ENCODE assay signal across 16 cellular contexts in the genomic region with DNA sequence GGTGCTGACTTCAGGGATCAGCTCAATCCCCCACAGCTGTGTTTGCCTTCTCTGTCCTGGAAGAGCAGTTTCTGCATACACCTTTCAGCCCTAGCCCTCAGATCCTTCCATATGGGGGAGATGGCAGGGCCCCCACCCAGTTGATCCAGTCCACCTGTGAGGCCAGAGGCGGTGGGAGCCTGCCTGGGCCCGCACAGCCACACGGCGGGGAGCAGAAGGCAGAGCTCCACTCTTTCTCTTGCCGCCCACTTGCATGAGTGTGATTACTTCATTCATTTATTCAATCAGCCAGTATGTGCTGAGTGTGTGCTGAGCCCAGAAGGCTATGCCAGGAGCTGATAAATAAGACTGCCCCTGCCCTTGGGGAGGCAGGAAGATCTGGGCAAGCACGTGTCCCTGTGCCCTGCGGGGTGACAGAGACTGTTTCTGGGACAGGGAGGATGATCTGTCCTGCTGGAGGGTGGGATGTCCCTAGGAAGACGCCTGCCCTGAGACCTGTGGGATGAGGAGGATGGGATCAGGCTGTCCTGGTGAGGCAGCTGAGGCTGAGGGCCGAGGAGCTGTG.
A peak's percentile ranks its signal among the peaks of the same experiment; 100 is the strongest.
DNase-seq lines count a peak whose midpoint lies in the region; ATAC-seq, FAIRE-seq and TF ChIP-seq lines count a peak whose summit lies in the region.
"Had no signal": no experiment of that assay in that cellular context is flagged by ENCODE, and none has a peak within 500 bp of the region (broad histone marks: within the 10 kb centered on the region; RNA-seq: fewer than 3 reads in every experiment).

No MANE protein-coding gene starts in this region.

- H3K9ac ChIP-seq in SK-N-SH: no peak overlapping the region

- intact Hi-C loops in natural killer cell (cut with micrococcal nuclease): no loop called here

- H3K9me3 ChIP-seq in SK-N-SH: no peaks in the 10 kb centered on the region
- H3K9me3 ChIP-seq in small intestine (ENCODE audit: control insufficient read depth, low read depth): no peaks in the 10 kb centered on the region
- H3K9me3 ChIP-seq: HAP-1, SJCRH30 had no signal

- H3K9me3 Mint-ChIP-seq in natural killer cell treated with Interleukin-12 subunit alpha and Interleukin-12 subunit beta and Interleukin-15 and Interleukin-18, amount 100 ng/mL, for 72 hours: no peaks in the 10 kb centered on the region
- H3K9me3 Mint-ChIP-seq in natural killer cell (no peaks in the 10 kb centered on the region), chondrocyte (ENCODE audit: low read depth) (no peaks in the 10 kb centered on the region)
- H3K9me3 Mint-ChIP-seq: CD4-positive, CD25-positive, alpha-beta regulatory T cell had no signal

- FAIRE-seq in small intestine (lab: Jason Lieb, UNC): no peak
- FAIRE-seq: K562 had no signal

- POLR2A ChIA-PET in SK-N-SH (lab: Yijun Ruan, JAX): no interaction called here

- H3F3A ChIP-seq in SK-N-SH (replicated peaks; ENCODE audit: insufficient read depth): no peaks in the 10 kb centered on the region

- no peaks in the 10 kb centered on the region for H3K36me3 ChIP-seq in SK-N-SH (replicated peaks in 1 of 2; ENCODE audit: control insufficient read depth in 1 of 2, insufficient read depth in 2 of 2, low read length in 1 of 2)
- H3K36me3 ChIP-seq in small intestine (ENCODE audit: control insufficient read depth in 2 of 2, insufficient read depth in 2 of 2, low read length in 2 of 2): no peaks in the 10 kb centered on the region
- H3K36me3 ChIP-seq: HAP-1, SJCRH30 had no signal

- H3K4me3 Mint-ChIP-seq in natural killer cell treated with Interleukin-12 subunit alpha and Interleukin-12 subunit beta and Interleukin-15 and Interleukin-18, amount 100 ng/mL, for 72 hours: no peak overlapping the region
- H3K4me3 Mint-ChIP-seq in natural killer cell: no peak overlapping the region
- H3K4me3 Mint-ChIP-seq in chondrocyte (ENCODE audit: unreplicated experiment): no peak overlapping the region
- H3K4me3 Mint-ChIP-seq: B cell; CD4-positive, CD25-positive, alpha-beta regulatory T cell had no signal

- no peaks in the 10 kb centered on the region for H3K27me3 Mint-ChIP-seq in natural killer cell treated with Interleukin-12 subunit alpha and Interleukin-12 subunit beta and Interleukin-15 and Interleukin-18, amount 100 ng/mL, for 72 hours
- H3K27me3 Mint-ChIP-seq in natural killer cell (ENCODE audit: low read depth in 2 of 2) (no peaks in the 10 kb centered on the region), chondrocyte (ENCODE audit: low read depth) (peaks cover 14% of the 10 kb centered on the region)
- H3K27me3 Mint-ChIP-seq: B cell; CD4-positive, CD25-positive, alpha-beta regulatory T cell had no signal

- H3K27ac Mint-ChIP-seq in natural killer cell treated with Interleukin-12 subunit alpha and Interleukin-12 subunit beta and Interleukin-15 and Interleukin-18, amount 100 ng/mL, for 72 hours: no peak overlapping the region
- no peak overlapping the region for H3K27ac Mint-ChIP-seq in natural killer cell
- no peak overlapping the region for H3K27ac Mint-ChIP-seq in chondrocyte (ENCODE audit: unreplicated experiment)
- H3K27ac Mint-ChIP-seq: B cell; CD4-positive, CD25-positive, alpha-beta regulatory T cell had no signal

- H3K4me3 ChIP-seq in SK-N-SH (ENCODE audit: low read depth in 2 of 2, low read length in 1 of 2) (no peak overlapping the region), small intestine (ENCODE audit: low read depth in 1 of 2, low read length in 2 of 2) (no peak overlapping the region)
- H3K4me3 ChIP-seq: HAP-1, K562, SJCRH30 had no signal

- H4K20me1 ChIP-seq in SK-N-SH (ENCODE audit: insufficient read depth): no peaks in the 10 kb centered on the region

- H3K27ac ChIP-seq in SK-N-SH (ENCODE audit: low read depth in 2 of 2, low read length in 1 of 2) (no peak overlapping the region), small intestine (ENCODE audit: low read depth in 1 of 2, low read length in 1 of 2) (no peak overlapping the region)
- H3K27ac ChIP-seq: SJCRH30 had no signal

- no peak overlapping the region for H2AFZ ChIP-seq in SK-N-SH (ENCODE audit: low read depth)

- no peaks in the 10 kb centered on the region for H3K36me3 Mint-ChIP-seq in natural killer cell treated with Interleukin-12 subunit alpha and Interleukin-12 subunit beta and Interleukin-15 and Interleukin-18, amount 100 ng/mL, for 72 hours
- H3K36me3 Mint-ChIP-seq in natural killer cell (no peaks in the 10 kb centered on the region), chondrocyte (ENCODE audit: low read depth) (no peaks in the 10 kb centered on the region)
- H3K36me3 Mint-ChIP-seq: CD4-positive, CD25-positive, alpha-beta regulatory T cell had no signal

- no peak overlapping the region for H3K4me2 ChIP-seq in SK-N-SH

- H3K9me2 ChIP-seq in SK-N-SH: no peaks in the 10 kb centered on the region

- TF ChIP-seq EP300 in SK-N-SH (IDR thresholded peaks at IDR 0.05; ENCODE audit: borderline replicate concordance in 1 of 2, low read depth in 1 of 2, low read length in 1 of 2): no peak

- peak; percentile 25 for DNase-seq in natural killer cell treated with Interleukin-12 subunit alpha and Interleukin-12 subunit beta and Interleukin-15 and Interleukin-18, amount 100 ng/mL, for 72 hours (ENCODE audit: low spot score)
- DNase-seq in natural killer cell: no peak
- peak; percentile 49 for DNase-seq in chondrocyte (ENCODE audit: low spot score)
- peak; percentile 67 for DNase-seq in mesenteric fat pad (ENCODE audit: low spot score)
- no peak for DNase-seq in activated CD4-positive, CD25-positive, alpha-beta regulatory T cell (lab: John Stamatoyannopoulos, UW)
- no peak for DNase-seq in SK-N-SH
- no peak for DNase-seq in small intestine
- DNase-seq: ACHN; CD4-positive, CD25-positive, alpha-beta regulatory T cell; NCI-H187; NCI-H526 treated with DMSO at 0.1 percent for 48 hours; OCI-M1; SJCRH30 had no signal

- no peaks in the 10 kb centered on the region for H3K4me1 Mint-ChIP-seq in natural killer cell treated with Interleukin-12 subunit alpha and Interleukin-12 subunit beta and Interleukin-15 and Interleukin-18, amount 100 ng/mL, for 72 hours (ENCODE audit: low read depth in 2 of 2)
- H3K4me1 Mint-ChIP-seq in natural killer cell: no peaks in the 10 kb centered on the region
- peaks cover 21% of the 10 kb centered on the region for H3K4me1 Mint-ChIP-seq in chondrocyte (ENCODE audit: low read depth)
- H3K4me1 Mint-ChIP-seq: B cell; CD4-positive, CD25-positive, alpha-beta regulatory T cell had no signal

- H3K27me3 ChIP-seq in SK-N-SH (ENCODE audit: insufficient read depth) (no peaks in the 10 kb centered on the region), small intestine (ENCODE audit: control insufficient read depth in 2 of 2, insufficient read depth in 2 of 2, low read length in 2 of 2) (no peaks in the 10 kb centered on the region)

- peaks cover 0 to 12% of the 10 kb centered on the region in 2 experiments; a peak in 1 of 4 replicates for H3K4me1 ChIP-seq in SK-N-SH (ENCODE audit: control insufficient read depth in 1 of 2, insufficient read depth in 2 of 2, low read depth in 1 of 2, low read length in 1 of 2)
- H3K4me1 ChIP-seq in small intestine (ENCODE audit: control insufficient read depth in 2 of 2, insufficient read depth in 1 of 2, low read depth in 1 of 2, low read length in 1 of 2): no peaks in the 10 kb centered on the region
- H3K4me1 ChIP-seq: HAP-1 had no signal

- TF ChIP-seq CTCF in natural killer cell (IDR thresholded peaks at IDR 0.05): no peak
- no peak for TF ChIP-seq CTCF in chondrocyte (IDR thresholded peaks at IDR 0.05)
- TF ChIP-seq CTCF in SK-N-SH (IDR thresholded peaks at IDR 0.05): no peak

- H3K79me2 ChIP-seq in SK-N-SH (ENCODE audit: insufficient read depth): no peaks in the 10 kb centered on the region

- CTCF ChIA-PET in SK-N-SH (lab: Yijun Ruan, JAX): no interaction called here

- WGBS in SK-N-SH (ENCODE audit: low lambda C conversion rate): 0% methylated on average over 1 of the region's 9 CpGs
- WGBS in small intestine, 3 donors: 81 to 89% (median 85%) methylated on average over 9 of the region's 9 CpGs

- ATAC-seq in natural killer cell treated with Interleukin-12 subunit alpha and Interleukin-12 subunit beta and Interleukin-15 and Interleukin-18, amount 100 ng/mL, for 72 hours: no peak
- ATAC-seq in natural killer cell: no peak
- ATAC-seq: K562 had no signal

- TF ChIP-seq RAD21 in SK-N-SH (IDR thresholded peaks at IDR 0.05; ENCODE audit: low read length): no peak

TF ChIP-seq in SK-N-SH, 30 proteins besides CTCF, POLR2A, EP300 and RAD21 (continues in another document):
- TF ChIP-seq FOXJ3 (CRISPR knock-in tag; IDR thresholded peaks at IDR 0.05) (no peak), MXI1 (IDR thresholded peaks at IDR 0.05; ENCODE audit: low read depth, low read length) (no peak), TAF1 (IDR thresholded peaks at IDR 0.05; ENCODE audit: borderline replicate concordance, low read depth, low read length) (no peak), NFIC (IDR thresholded peaks at IDR 0.05; ENCODE audit: borderline replicate concordance) (no peak)
- TF ChIP-seq, protein P1, sequence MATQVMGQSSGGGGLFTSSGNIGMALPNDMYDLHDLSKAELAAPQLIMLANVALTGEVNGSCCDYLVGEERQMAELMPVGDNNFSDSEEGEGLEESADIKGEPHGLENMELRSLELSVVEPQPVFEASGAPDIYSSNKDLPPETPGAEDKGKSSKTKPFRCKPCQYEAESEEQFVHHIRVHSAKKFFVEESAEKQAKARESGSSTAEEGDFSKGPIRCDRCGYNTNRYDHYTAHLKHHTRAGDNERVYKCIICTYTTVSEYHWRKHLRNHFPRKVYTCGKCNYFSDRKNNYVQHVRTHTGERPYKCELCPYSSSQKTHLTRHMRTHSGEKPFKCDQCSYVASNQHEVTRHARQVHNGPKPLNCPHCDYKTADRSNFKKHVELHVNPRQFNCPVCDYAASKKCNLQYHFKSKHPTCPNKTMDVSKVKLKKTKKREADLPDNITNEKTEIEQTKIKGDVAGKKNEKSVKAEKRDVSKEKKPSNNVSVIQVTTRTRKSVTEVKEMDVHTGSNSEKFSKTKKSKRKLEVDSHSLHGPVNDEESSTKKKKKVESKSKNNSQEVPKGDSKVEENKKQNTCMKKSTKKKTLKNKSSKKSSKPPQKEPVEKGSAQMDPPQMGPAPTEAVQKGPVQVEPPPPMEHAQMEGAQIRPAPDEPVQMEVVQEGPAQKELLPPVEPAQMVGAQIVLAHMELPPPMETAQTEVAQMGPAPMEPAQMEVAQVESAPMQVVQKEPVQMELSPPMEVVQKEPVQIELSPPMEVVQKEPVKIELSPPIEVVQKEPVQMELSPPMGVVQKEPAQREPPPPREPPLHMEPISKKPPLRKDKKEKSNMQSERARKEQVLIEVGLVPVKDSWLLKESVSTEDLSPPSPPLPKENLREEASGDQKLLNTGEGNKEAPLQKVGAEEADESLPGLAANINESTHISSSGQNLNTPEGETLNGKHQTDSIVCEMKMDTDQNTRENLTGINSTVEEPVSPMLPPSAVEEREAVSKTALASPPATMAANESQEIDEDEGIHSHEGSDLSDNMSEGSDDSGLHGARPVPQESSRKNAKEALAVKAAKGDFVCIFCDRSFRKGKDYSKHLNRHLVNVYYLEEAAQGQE (IDR thresholded peaks at IDR 0.05; ENCODE audit: low read depth, low read length): no peak

Comparison
In these comparisons a context has a peak if more than half of its experiments do, and no peak if none do; other contexts are left out.
1. DNase-seq: peak in natural killer cell treated with Interleukin-12 subunit alpha and Interleukin-12 subunit beta and Interleukin-15 and Interleukin-18, amount 100 ng/mL, for 72 hours (single experiment), chondrocyte (single experiment) and mesenteric fat pad (single experiment); none in natural killer cell (single experiment), activated CD4-positive, CD25-positive, alpha-beta regulatory T cell (0 of 4), SK-N-SH (single experiment) and small intestine (single experiment).